In the genomic region with DNA sequence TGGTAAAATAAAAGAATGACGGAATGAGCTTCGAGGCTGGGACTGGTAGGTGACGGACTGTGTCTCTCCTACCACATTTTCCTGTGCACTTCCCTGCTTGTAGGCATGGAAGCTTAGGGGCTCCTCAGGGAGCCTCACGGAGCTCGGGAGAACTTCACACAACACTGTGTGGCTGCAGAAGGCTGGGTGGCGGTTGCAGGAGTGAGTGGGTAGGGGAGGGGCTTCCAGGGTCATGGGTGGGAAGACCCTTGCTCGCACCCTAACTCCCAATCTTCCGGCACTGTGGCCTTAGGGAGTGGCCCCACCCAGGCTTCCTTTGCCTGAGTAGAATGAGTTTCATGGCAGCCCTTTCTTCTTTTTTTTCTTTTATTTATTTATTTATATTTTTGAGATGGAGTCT, we compare ENCODE assay signal across 18 cellular contexts.
DNase-seq lines count a peak whose midpoint lies in the region; ATAC-seq and TF ChIP-seq lines count a peak whose summit lies in the region.
"Had no signal": no experiment of that assay in that cellular context is flagged by ENCODE, and none has a peak within 500 bp of the region (broad histone marks: within the 10 kb centered on the region; RNA-seq: fewer than 3 reads in every experiment).

No MANE protein-coding gene starts in this region.

- TF ChIP-seq CTCF in endodermal cell (conservative IDR thresholded peaks at IDR 0.05) = no peak
- TF ChIP-seq CTCF in tibial artery (IDR thresholded peaks at IDR 0.05) = no peak
- TF ChIP-seq CTCF in left ventricle myocardium inferior (IDR thresholded peaks at IDR 0.05; ENCODE audit: borderline replicate concordance) = no peak
- no peak for TF ChIP-seq CTCF in endothelial cell (IDR thresholded peaks at IDR 0.05; ENCODE audit: unreplicated experiment)

- H3K27me3 Mint-ChIP-seq in endodermal cell (ENCODE audit: insufficient read depth) (peaks cover 62% of the 10 kb centered on the region), endothelial cell (ENCODE audit: unreplicated experiment) (peaks cover 13% of the 10 kb centered on the region)
- H3K27me3 Mint-ChIP-seq: CD4-positive, alpha-beta T cell had no signal

- no peaks in the 10 kb centered on the region for H3K4me1 ChIP-seq in endodermal cell (ENCODE audit: control insufficient read depth, insufficient read depth, low read length)
- peaks cover 36% of the 10 kb centered on the region for H3K4me1 ChIP-seq in mucosa of stomach (ENCODE audit: control insufficient read depth, insufficient read depth, low read length)
- peaks cover 0 to 66% (median 47%) of the 10 kb centered on the region in 4 donors for H3K4me1 ChIP-seq in tibial artery
- peaks cover 18% of the 10 kb centered on the region for H3K4me1 ChIP-seq in left ventricle myocardium inferior
- H3K4me1 ChIP-seq: BE2C, HAP-1, SJCRH30 had no signal

- H3K9me3 ChIP-seq in endodermal cell (ENCODE audit: control insufficient read depth, low read length) (peaks cover 11% of the 10 kb centered on the region), mucosa of stomach (ENCODE audit: control insufficient read depth, low read length) (no peaks in the 10 kb centered on the region), tibial artery (no peaks in the 10 kb centered on the region), left ventricle myocardium inferior (replicated peaks) (peaks cover 9% of the 10 kb centered on the region)
- H3K9me3 ChIP-seq: BE2C, HAP-1, SJCRH30 had no signal

- H3K4me3 ChIP-seq in endodermal cell (ENCODE audit: low read length) (no peak overlapping the region), mucosa of stomach (ENCODE audit: low read length) (no peak overlapping the region), tibial artery (no peak overlapping the region), left ventricle myocardium inferior (no peak overlapping the region)
- H3K4me3 ChIP-seq: GM23248, HAP-1, SJCRH30 had no signal

- H3K36me3 ChIP-seq in endodermal cell (ENCODE audit: control insufficient read depth, insufficient read depth, low read length) (no peaks in the 10 kb centered on the region), mucosa of stomach (ENCODE audit: control insufficient read depth, insufficient read depth, low read length) (no peaks in the 10 kb centered on the region), tibial artery (no peaks in the 10 kb centered on the region), left ventricle myocardium inferior (no peaks in the 10 kb centered on the region)
- H3K36me3 ChIP-seq: BE2C, HAP-1, SJCRH30 had no signal

- H3K4me1 Mint-ChIP-seq in endodermal cell = peaks cover 19% of the 10 kb centered on the region
- H3K4me1 Mint-ChIP-seq in endothelial cell (ENCODE audit: unreplicated experiment) = peaks cover 25% of the 10 kb centered on the region

- intact Hi-C loops in cardiac septum (cut with DNase I) = no loop called here
- intact Hi-C loops in Right ventricle myocardium inferior (cut with DNase I) = no loop called here
- intact Hi-C loops in tibial artery (cut with DNase I; ENCODE audit: low total_unique reads) = no loop called here
- intact Hi-C loops in left ventricle myocardium inferior (cut with micrococcal nuclease) = no loop called here

- DNase-seq in cardiac septum (ENCODE audit: low spot score) = peak; percentile 3
- DNase-seq in Right ventricle myocardium inferior (ENCODE audit: missing footprints) = no peak
- DNase-seq in endodermal cell = peak; percentile 18
- peak in 1 of 2 donors; percentile 34 for DNase-seq in tibial artery
- no peak for DNase-seq in left ventricle myocardium inferior
- no peak for DNase-seq in stimulated activated CD4-positive, alpha-beta T cell treated with anti-CD3 and anti-CD28 coated beads, Interleukin-15, amount 100 ng/mL, for 24 hours
- no peak for DNase-seq in endothelial cell (ENCODE audit: low spot score)
- DNase-seq: BE2C, GDM1, GM23248, NCI-H146, NCI-H2081 treated with DMSO at 0.1 percent for 48 hours, NCI-H446 treated with DMSO at 0.1 percent for 48 hours, RPMI8226, SJCRH30 had no signal

- no peak overlapping the region for H3K9ac ChIP-seq in endodermal cell (ENCODE audit: extremely low read depth, low read length, poor library complexity, severe bottlenecking)
- peak overlapping the region; percentile 31 for H3K9ac ChIP-seq in mucosa of stomach (ENCODE audit: low read length)
- H3K9ac ChIP-seq: GM23248 had no signal

- H3K9me3 Mint-ChIP-seq in endodermal cell (peaks cover 11% of the 10 kb centered on the region), endothelial cell (ENCODE audit: unreplicated experiment) (no peaks in the 10 kb centered on the region)
- H3K9me3 Mint-ChIP-seq: CD4-positive, alpha-beta T cell had no signal

- ATAC-seq in Right ventricle myocardium inferior = no peak

- H3K36me3 Mint-ChIP-seq in endodermal cell (ENCODE audit: low read depth) (no peaks in the 10 kb centered on the region), endothelial cell (ENCODE audit: low read depth, unreplicated experiment) (peaks cover 6% of the 10 kb centered on the region)

- no peak overlapping the region for H3K4me3 Mint-ChIP-seq in endodermal cell
- H3K4me3 Mint-ChIP-seq in endothelial cell (ENCODE audit: unreplicated experiment) = no peak overlapping the region
- H3K4me3 Mint-ChIP-seq: CD4-positive, alpha-beta T cell had no signal

- H3K27ac Mint-ChIP-seq in endodermal cell = peak overlapping the region; percentile 30
- no peak overlapping the region for H3K27ac Mint-ChIP-seq in endothelial cell (ENCODE audit: unreplicated experiment)
- H3K27ac Mint-ChIP-seq: CD4-positive, alpha-beta T cell had no signal

- 92 to 100% methylated on average over 3 to 8 of the region's 8 CpGs for WGBS in endodermal cell (ENCODE audit: insufficient coverage in 1 of 2, insufficient read length in 1 of 2), 2 experiments

- H3K27ac ChIP-seq in endodermal cell (ENCODE audit: low read depth, low read length) (no peak overlapping the region), tibial artery (peak overlapping the region; percentile 48 to 79), left ventricle myocardium inferior (replicated peaks) (no peak overlapping the region)
- H3K27ac ChIP-seq: GM23248, SJCRH30 had no signal

- H3K27me3 ChIP-seq in endodermal cell (ENCODE audit: control insufficient read depth, insufficient read depth, low read length, poor library complexity, severe bottlenecking) (peaks cover 30% of the 10 kb centered on the region), mucosa of stomach (ENCODE audit: control insufficient read depth, insufficient read depth, low read length) (no peaks in the 10 kb centered on the region), tibial artery (no peaks in the 10 kb centered on the region), left ventricle myocardium inferior (ENCODE audit: low read depth) (peaks cover 9% of the 10 kb centered on the region)
- H3K27me3 ChIP-seq: BE2C, SJCRH30 had no signal

Comparison
In these comparisons a context has a peak if more than half of its experiments do, and no peak if none do; other contexts are left out.
1. DNase-seq: peak in cardiac septum (single experiment) and endodermal cell (single experiment); none in Right ventricle myocardium inferior (single experiment), left ventricle myocardium inferior (single experiment), stimulated activated CD4-positive, alpha-beta T cell treated with anti-CD3 and anti-CD28 coated beads, Interleukin-15, amount 100 ng/mL, for 24 hours (single experiment) and endothelial cell (single experiment).
2. H3K27ac ChIP-seq: peak in tibial artery (2 of 2); none in endodermal cell (single experiment) and left ventricle myocardium inferior (single experiment).